ENCODE assay signal across 14 cellular contexts in genomic region chr1:116164056-116164889, GRCh38. TPM values are rescaled to one million over a fixed set of nuclear protein-coding genes. Genes with fewer than 3 reads are reported as not detected.
A peak's percentile ranks its signal among the peaks of the same experiment; 100 is the strongest.
DNase-seq lines count a peak whose midpoint lies in the region; ATAC-seq and TF ChIP-seq lines count a peak whose summit lies in the region.
"Had no signal": no experiment of that assay in that cellular context is flagged by ENCODE, and none has a peak within 500 bp of the region (broad histone marks: within the 10 kb centered on the region; RNA-seq: fewer than 3 reads in every experiment).

No MANE protein-coding gene starts in this region.

- no CpG with 5 or more reads among the region's 6 CpGs for WGBS in IMR-90 (ENCODE audit: extremely low coverage in 2 of 2, insufficient read length in 1 of 2), 2 experiments
- WGBS in stomach, 5 donors = 40 to 57% (median 50%) methylated on average over 4 to 6 of the region's 6 CpGs

- H4K20me1 ChIP-seq in IMR-90 (ENCODE audit: insufficient read depth, low read length) = no peaks in the 10 kb centered on the region

- H4K91ac ChIP-seq in IMR-90 (ENCODE audit: insufficient read depth, low read depth, low read length) = no peak overlapping the region

- H2BK20ac ChIP-seq in IMR-90 (ENCODE audit: low read depth, low read length) = no peak overlapping the region

- TF ChIP-seq EP300 in stomach (IDR thresholded peaks at IDR 0.05) = no peak

- no peak overlapping the region for H3K9ac ChIP-seq in IMR-90 (ENCODE audit: low read depth, low read length)

- H2AK5ac ChIP-seq in IMR-90 (ENCODE audit: low read depth, low read length) = no peak overlapping the region

- H3K23ac ChIP-seq in IMR-90 (ENCODE audit: low read depth, low read length) = no peak overlapping the region

- TF ChIP-seq CTCF in IMR-90 (conservative IDR thresholded peaks at IDR 0.05; ENCODE audit: low read depth, low read length) (no peak), ascending aorta (IDR thresholded peaks at IDR 0.05) (no peak), stomach (IDR thresholded peaks at IDR 0.05) (no peak)

- ATAC-seq in IMR-90 (ENCODE audit: low read depth) (no peak), left ventricle myocardium superior (peak; percentile 67)
- ATAC-seq: GM23338, WTC11 had no signal

- dilution Hi-C loops in IMR-90 (cut with HindIII; ENCODE audit: low sequenced_read_pairs, unreplicated experiment) = no loop called here

- no peaks in the 10 kb centered on the region for H3K9me3 ChIP-seq in IMR-90 (ENCODE audit: control insufficient read depth, insufficient read depth, low read length)
- no peaks in the 10 kb centered on the region for H3K9me3 ChIP-seq in ascending aorta
- H3K9me3 ChIP-seq in stomach = no peaks in the 10 kb centered on the region

- H3K36me3 Mint-ChIP-seq in activated T-helper 1 cell treated with anti-CD3 and anti-CD28 coated beads, Interleukin-12 subunit alpha, Interleukin-12 subunit beta, Interleukin-2, Interleukin-4 antibody, amounts not matched to agents 30 ng/mL and 10 ng/mL and 1 ng/mL, durations not matched to agents 14 hours and 24 hours and 36 hours (ENCODE audit: low read depth) = no peaks in the 10 kb centered on the region
- H3K36me3 Mint-ChIP-seq: WTC11 had no signal

- peaks cover 16% of the 10 kb centered on the region for H3K27me3 Mint-ChIP-seq in activated T-helper 1 cell treated with anti-CD3 and anti-CD28 coated beads, Interleukin-12 subunit alpha, Interleukin-12 subunit beta, Interleukin-2, Interleukin-4 antibody, amounts not matched to agents 30 ng/mL and 10 ng/mL and 1 ng/mL, durations not matched to agents 14 hours and 24 hours and 36 hours (ENCODE audit: insufficient read depth)
- H3K27me3 Mint-ChIP-seq: central memory CD8-positive, alpha-beta T cell had no signal

- no peak overlapping the region for H3K4me3 Mint-ChIP-seq in activated T-helper 1 cell treated with anti-CD3 and anti-CD28 coated beads, Interleukin-12 subunit alpha, Interleukin-12 subunit beta, Interleukin-2, Interleukin-4 antibody, amounts not matched to agents 30 ng/mL and 10 ng/mL and 1 ng/mL, durations not matched to agents 14 hours and 24 hours and 36 hours
- H3K4me3 Mint-ChIP-seq: central memory CD8-positive, alpha-beta T cell; GM23338; WTC11 had no signal

- H2BK5ac ChIP-seq in IMR-90 (ENCODE audit: low read depth, low read length, poor library complexity, severe bottlenecking) = no peak overlapping the region

- H3K27me3 ChIP-seq in IMR-90 (ENCODE audit: control insufficient read depth, insufficient read depth, low read length) (peaks cover 20% of the 10 kb centered on the region), ascending aorta (no peaks in the 10 kb centered on the region), stomach (no peaks in the 10 kb centered on the region)

- H2AK9ac ChIP-seq in IMR-90 (replicated peaks; ENCODE audit: low read depth, low read length, poor library complexity) = no peak overlapping the region

- H3K4me1 ChIP-seq in IMR-90 (ENCODE audit: control insufficient read depth, insufficient read depth, low read length) = no peaks in the 10 kb centered on the region
- H3K4me1 ChIP-seq in ascending aorta = peaks cover 16 to 22% of the 10 kb centered on the region in 2 donors
- H3K4me1 ChIP-seq in stomach = peaks cover 5 to 44% (median 29%) of the 10 kb centered on the region in 4 donors

- no peak overlapping the region for H4K8ac ChIP-seq in IMR-90 (ENCODE audit: low read depth in 2 of 2, low read length in 2 of 2)

- no peaks in the 10 kb centered on the region for H3K79me1 ChIP-seq in IMR-90 (ENCODE audit: low read depth in 1 of 2, low read length in 2 of 2)

- CTCF ChIA-PET in IMR-90 (lab: Yijun Ruan, JAX) = interaction anchor here (0.6 kb wide), 1 partner anchor 12 kb away, joined by 3 read pairs; no protein-coding TSS in a partner anchor

- no peak for TF ChIP-seq RAD21 in IMR-90 (IDR thresholded peaks at IDR 0.05; ENCODE audit: low read length)

- H3K4ac ChIP-seq in IMR-90 (ENCODE audit: low read depth, low read length) = no peak overlapping the region

- H2AFZ ChIP-seq in IMR-90 (replicated peaks; ENCODE audit: low read length, poor library complexity) = no peak overlapping the region
- H2AFZ ChIP-seq: GM23338 had no signal

- intact Hi-C loops in IMR-90 (cut with micrococcal nuclease) (no loop called here), ascending aorta (cut with DNase I) (loop anchor here (1.0 kb wide), 1 partner anchor 9 kb away; no protein-coding TSS in a partner anchor), left ventricle myocardium superior (cut with micrococcal nuclease) (no loop called here), stomach (cut with DNase I; ENCODE audit: low total_unique reads) (no loop called here)
- intact Hi-C loops in activated T-helper 1 cell treated with anti-CD3 and anti-CD28 coated beads, Interleukin-12 subunit alpha, Interleukin-12 subunit beta, Interleukin-2, Interleukin-4 antibody, amounts not matched to agents 30 ng/mL and 10 ng/mL and 1 ng/mL, durations not matched to agents 14 hours and 24 hours and 36 hours (cut with micrococcal nuclease) = no loop called here

- no peak overlapping the region; the same call in 1 of the 2 replicates for H3K4me2 ChIP-seq in IMR-90 (ENCODE audit: low read depth, low read length)
- H3K4me2 ChIP-seq: GM23338 had no signal

- BruUV-seq in IMR-90 (replicated peaks; lab: Mats Ljungman, UMichigan) = no TSS peak

- in situ Hi-C loops in IMR-90 (cut with MboI; ENCODE audit: low sequenced_read_pairs) = no loop called here

- no peak overlapping the region for H2BK15ac ChIP-seq in IMR-90 (ENCODE audit: low read depth, low read length)

- no peak overlapping the region for H3K18ac ChIP-seq in IMR-90 (ENCODE audit: low read depth, low read length)

- no peak overlapping the region for H3K27ac Mint-ChIP-seq in activated T-helper 1 cell treated with anti-CD3 and anti-CD28 coated beads, Interleukin-12 subunit alpha, Interleukin-12 subunit beta, Interleukin-2, Interleukin-4 antibody, amounts not matched to agents 30 ng/mL and 10 ng/mL and 1 ng/mL, durations not matched to agents 14 hours and 24 hours and 36 hours
- H3K27ac Mint-ChIP-seq: GM23338, WTC11 had no signal

- no peaks in the 10 kb centered on the region for H3K9me1 ChIP-seq in IMR-90 (ENCODE audit: insufficient read depth, low read length)

- H4K5ac ChIP-seq in IMR-90 (ENCODE audit: low read depth, low read length) = no peak overlapping the region

- H3K36me3 ChIP-seq in IMR-90 (ENCODE audit: control insufficient read depth, insufficient read depth, low read length) = no peaks in the 10 kb centered on the region
- no peaks in the 10 kb centered on the region for H3K36me3 ChIP-seq in ascending aorta
- H3K36me3 ChIP-seq in stomach = no peaks in the 10 kb centered on the region

- H3K27ac ChIP-seq in IMR-90 (ENCODE audit: insufficient read depth, low read length) = no peak overlapping the region
- H3K27ac ChIP-seq in ascending aorta = peak overlapping the region; percentile 63 to 74
- peak overlapping the region in 3 of 5 donors; percentile 20 to 47 (median 46) for H3K27ac ChIP-seq in stomach

- H3K4me3 ChIP-seq in IMR-90 (ENCODE audit: insufficient read depth, low read depth, low read length) = 0 out of 2 replicates have a peak overlapping the region, but pooled peaks have one; percentile 17
- no peak overlapping the region for H3K4me3 ChIP-seq in ascending aorta
- H3K4me3 ChIP-seq in stomach = no peak overlapping the region
- H3K4me3 ChIP-seq: GM23338 had no signal

- POLR2A ChIA-PET in IMR-90 (lab: Charles Lee; ENCODE audit: unreplicated experiment) = no interaction called here

- H2BK120ac ChIP-seq in IMR-90 (ENCODE audit: low read depth, low read length) = no peak overlapping the region

- DNase-seq in IMR-90 (no peak), ascending aorta (ENCODE audit: low spot score in 2 of 2) (no peak), left ventricle myocardium superior (peak; percentile 77), stomach (no peak), NCI-H748 (lab: John Stamatoyannopoulos, UW; ENCODE audit: unreplicated experiment) (no peak), SIG-M5 treated with dmso at 0.1 percent for 504 hours (lab: John Stamatoyannopoulos, UW; ENCODE audit: unreplicated experiment) (no peak)
- DNase-seq in central memory CD4-positive, alpha-beta T cell = no peak
- no peak for DNase-seq in activated T-helper 1 cell treated with anti-CD3 and anti-CD28 coated beads, Interleukin-12 subunit alpha, Interleukin-12 subunit beta, Interleukin-2, Interleukin-4 antibody, amounts not matched to agents 30 ng/mL and 10 ng/mL and 1 ng/mL, durations not matched to agents 14 hours and 24 hours and 36 hours (ENCODE audit: low spot score)
- DNase-seq: NCI-H1048, NCI-H510A treated with DMSO at 0.1 percent for 48 hours, SHP77 had no signal

- H3K56ac ChIP-seq in IMR-90 (ENCODE audit: extremely low read depth, insufficient read depth, low read length) = no peak overlapping the region

- H3K4me1 Mint-ChIP-seq in activated T-helper 1 cell treated with anti-CD3 and anti-CD28 coated beads, Interleukin-12 subunit alpha, Interleukin-12 subunit beta, Interleukin-2, Interleukin-4 antibody, amounts not matched to agents 30 ng/mL and 10 ng/mL and 1 ng/mL, durations not matched to agents 14 hours and 24 hours and 36 hours (ENCODE audit: low read depth) = peaks cover 12% of the 10 kb centered on the region

- H3K14ac ChIP-seq in IMR-90 (replicated peaks; ENCODE audit: low read depth, low read length) = no peak overlapping the region

- TF ChIP-seq POLR2A in IMR-90 (IDR thresholded peaks at IDR 0.05; ENCODE audit: low read depth, low read length) (no peak), stomach (IDR thresholded peaks at IDR 0.05) (no peak)

- H3K9me3 Mint-ChIP-seq in activated T-helper 1 cell treated with anti-CD3 and anti-CD28 coated beads, Interleukin-12 subunit alpha, Interleukin-12 subunit beta, Interleukin-2, Interleukin-4 antibody, amounts not matched to agents 30 ng/mL and 10 ng/mL and 1 ng/mL, durations not matched to agents 14 hours and 24 hours and 36 hours = no peaks in the 10 kb centered on the region
- H3K9me3 Mint-ChIP-seq: central memory CD8-positive, alpha-beta T cell; GM23338; WTC11 had no signal

TF ChIP-seq in IMR-90, 13 proteins besides CTCF, POLR2A, EP300 and RAD21 (continues in another document):
- TF ChIP-seq FOS (IDR thresholded peaks at IDR 0.05; ENCODE audit: low read depth, low read length) = no peak

RNA-seq across cellular contexts. Expression of gene MAB21L3, which starts 53.1 kb away (rescaled TPM):
- total RNA-seq in IMR-90 (2012; rRNA removed) (not detected in 2 replicates), ascending aorta (not detected), left ventricle myocardium superior (not detected), stomach (under 1 TPM in 1 of 5 donors, not detected in 4; 0.18 TPM)
- polyA plus RNA-seq in IMR-90 (2012; rRNA removed) (not detected in 2 replicates), stomach (under 1 TPM in 1 of 3 donors, not detected in 2; 0.60 TPM)
- not detected in 2 replicates for polyA plus RNA-seq in IMR-90 (2012; cell fraction: cytosol; rRNA removed)
- not detected in 2 replicates for polyA plus RNA-seq in IMR-90 (2012; cell fraction: nucleus; rRNA removed; ENCODE audit: low replicate concordance)
- not detected in 2 replicates for total RNA-seq in activated T-helper 1 cell treated with anti-CD3 and anti-CD28 coated beads, Interleukin-12 subunit alpha, Interleukin-12 subunit beta, Interleukin-2, Interleukin-4 antibody, amounts not matched to agents 30 ng/mL and 10 ng/mL and 1 ng/mL, durations not matched to agents 14 hours and 24 hours and 36 hours
- total RNA-seq: GM23338, WTC11 had no signal
- polyA plus RNA-seq: GM23338 had no signal
